ENCODE assay signal across 8 cellular contexts in genomic region chr7:55641811-55642210, GRCh38.
A peak's percentile ranks its signal among the peaks of the same experiment; 100 is the strongest.
DNase-seq lines count a peak whose midpoint lies in the region; ATAC-seq and TF ChIP-seq lines count a peak whose summit lies in the region.

No MANE protein-coding gene starts in this region.

- H3K4me1 ChIP-seq in left lung, result no peaks in the 10 kb centered on the region

- ATAC-seq in GM18499 (IDR thresholded peaks at IDR 0.05; ENCODE audit: insufficient read depth, unreplicated experiment) (peak; percentile 85), GM21367 (IDR thresholded peaks at IDR 0.05; ENCODE audit: unreplicated experiment) (peak; percentile 77), HG03354 (IDR thresholded peaks at IDR 0.05; ENCODE audit: poor library complexity, severe bottlenecking, unreplicated experiment) (peak; percentile 83), GM19328 (IDR thresholded peaks at IDR 0.05; ENCODE audit: unreplicated experiment) (no peak), left lung (no peak)

- DNase-seq in choroid plexus epithelial cell (ENCODE audit: low read depth), result peak; percentile 2
- no peak for DNase-seq in NCI-H2196 (lab: John Stamatoyannopoulos, UW; ENCODE audit: unreplicated experiment)
- DNase-seq in left lung, result no peak
- no peak for DNase-seq in DMS79 treated with DMSO at 0.1 percent for 48 hours (lab: John Stamatoyannopoulos, UW)

- no peak overlapping the region for H3K27ac ChIP-seq in left lung

- no peak overlapping the region for H3K4me3 ChIP-seq in choroid plexus epithelial cell (ENCODE audit: low read depth, low read length)
- H3K4me3 ChIP-seq in left lung, result no peak overlapping the region

- H3K9me3 ChIP-seq in left lung, result no peaks in the 10 kb centered on the region

- intact Hi-C loops in left lung (cut with DNase I), result no loop called here

- no peaks in the 10 kb centered on the region for H3K36me3 ChIP-seq in left lung

- H3K27me3 ChIP-seq in left lung, result no peaks in the 10 kb centered on the region

- TF ChIP-seq CTCF in choroid plexus epithelial cell (conservative IDR thresholded peaks at IDR 0.05; ENCODE audit: low read depth, low read length) (no peak), left lung (IDR thresholded peaks at IDR 0.05) (no peak)

Comparison
In these comparisons a context has a peak if more than half of its experiments do, and no peak if none do; other contexts are left out.
1. ATAC-seq: peak in GM18499 (single experiment), GM21367 (single experiment) and HG03354 (single experiment); none in GM19328 (single experiment) and left lung (single experiment).